In the genomic region with DNA sequence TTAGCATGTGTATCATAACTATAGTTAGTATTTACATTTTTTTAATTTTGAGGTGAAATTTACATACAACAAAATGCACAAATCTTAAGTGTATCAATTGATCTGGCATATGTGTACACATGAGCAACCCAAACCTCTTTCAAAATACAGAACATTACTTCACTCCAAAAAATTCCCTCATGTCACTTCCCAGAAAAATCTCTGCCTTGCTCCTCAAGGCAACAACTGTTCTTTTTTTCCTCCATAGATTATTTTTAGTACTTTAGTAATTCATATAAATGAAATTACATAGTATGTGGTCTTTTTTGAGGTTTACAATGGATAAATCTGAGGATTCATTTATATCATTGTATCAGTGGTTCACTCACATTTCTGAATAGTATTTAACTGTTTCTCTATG, we compare ENCODE assay signal across 39 cellular contexts.
"Had no signal": no experiment of that assay in that cellular context is flagged by ENCODE, and none has a peak within 500 bp of the region (broad histone marks: within the 10 kb centered on the region; RNA-seq: fewer than 3 reads in every experiment).

No MANE protein-coding gene starts in this region.

- H3K9me3 ChIP-seq: adrenal gland, ascending aorta, body of pancreas, breast epithelium had no signal

- H3K27ac ChIP-seq: adrenal gland, ascending aorta, body of pancreas, brain microvascular endothelial cell, breast epithelium, cardiac muscle cell had no signal

- H3K27me3 Mint-ChIP-seq: activated naive CD8-positive, alpha-beta T cell treated with anti-CD3 and anti-CD28 coated beads for 36 hours had no signal

- H3K4me1 ChIP-seq: adrenal gland, ascending aorta, body of pancreas, breast epithelium had no signal

- H3K4me1 Mint-ChIP-seq: activated naive CD4-positive, alpha-beta T cell treated with anti-CD3 and anti-CD28 coated beads, Interleukin-2, amount 50 U/mL, for 24 hours; activated T-helper 17 cell treated with anti-CD3 and anti-CD28 coated beads, Interleukin-2, amount 50 U/mL, for 72 hours; central memory CD8-positive, alpha-beta T cell had no signal

- DNase-seq: activated effector memory CD4-positive, alpha-beta T cell treated with anti-CD3 and anti-CD28 coated beads, Interleukin-2, amount 50 U/mL, for 16 hours; activated effector memory CD4-positive, alpha-beta T cell treated with Interleukin-2 at 50 U/mL for 16 hours; activated gamma-delta T cell; activated gamma-delta T cell treated with Interleukin-2 at 50 U/mL for 16 hours; activated naive CD4-positive, alpha-beta T cell; activated naive CD4-positive, alpha-beta T cell treated with anti-CD3 and anti-CD28 coated beads for 36 hours; activated naive CD4-positive, alpha-beta T cell treated with anti-CD3 and anti-CD28 coated beads, Interleukin-2, amount 10 ng/mL, durations not matched to agents 7 days and 5 days; activated naive CD4-positive, alpha-beta T cell treated with anti-CD3 and anti-CD28 coated beads, Interleukin-2, amount 50 U/mL, for 16 hours; activated naive CD4-positive, alpha-beta T cell treated with Interleukin-2 at 50 U/mL for 16 hours; activated naive CD8-positive, alpha-beta T cell treated with anti-CD3 and anti-CD28 coated beads for 36 hours; activated naive CD8-positive, alpha-beta T cell treated with anti-CD3 and anti-CD28 coated beads, Interleukin-2, amount 10 ng/mL, durations not matched to agents 7 days and 5 days; activated naive CD8-positive, alpha-beta T cell treated with anti-CD3 and anti-CD28 coated beads, Interleukin-2, amount 50 U/mL, for 24 hours; activated T-cell treated with anti-CD3 and anti-CD28 coated beads for 4 hours; activated T-cell treated with anti-CD3 and anti-CD28 coated beads, Interleukin-2, amount 50 U/mL, for 1 hour; activated T-cell treated with anti-CD3 and anti-CD28 coated beads, Interleukin-2, amount 50 U/mL, for 24 hours; activated T-cell treated with anti-CD3 and anti-CD28 coated beads, Interleukin-2, amount 50 U/mL, for 4 hours; activated T-cell treated with anti-CD3 and anti-CD28 coated beads, Interleukin-2, amount 50 U/mL, for 48 hours; activated T-cell treated with anti-CD3 and anti-CD28 coated beads, Interleukin-2, amount 50 U/mL, for 72 hours; adrenal gland; amniotic stem cell; amygdala; anterior cingulate cortex; aorta; body of pancreas; brain microvascular endothelial cell; caudate nucleus; central memory CD4-positive, alpha-beta T cell; cerebellar nuclear complex had no signal

- H3K4me3 Mint-ChIP-seq: activated naive CD4-positive, alpha-beta T cell treated with anti-CD3 and anti-CD28 coated beads for 36 hours; activated naive CD4-positive, alpha-beta T cell treated with anti-CD3 and anti-CD28 coated beads, Interleukin-2, amount 10 ng/mL, durations not matched to agents 7 days and 5 days; activated naive CD4-positive, alpha-beta T cell treated with anti-CD3 and anti-CD28 coated beads, Interleukin-2, amount 50 U/mL, for 24 hours; activated naive CD8-positive, alpha-beta T cell; activated naive CD8-positive, alpha-beta T cell treated with anti-CD3 and anti-CD28 coated beads for 36 hours; activated naive CD8-positive, alpha-beta T cell treated with anti-CD3 and anti-CD28 coated beads, Interleukin-2, amount 10 ng/mL, durations not matched to agents 7 days and 5 days; activated naive CD8-positive, alpha-beta T cell treated with anti-CD3 and anti-CD28 coated beads, Interleukin-2, amount 50 U/mL, for 24 hours; activated T-cell treated with anti-CD3 and anti-CD28 coated beads, Interleukin-2, amount 50 U/mL, for 24 hours; activated T-cell treated with anti-CD3 and anti-CD28 coated beads, Interleukin-2, amount 50 U/mL, for 4 hours; activated T-cell treated with anti-CD3 and anti-CD28 coated beads, Interleukin-2, amount 50 U/mL, for 72 hours; activated T-helper 1 cell treated with anti-CD3 and anti-CD28 coated beads, Interleukin-12 subunit alpha, Interleukin-12 subunit beta, Interleukin-2, Interleukin-4 antibody, amounts not matched to agents 30 ng/mL and 10 ng/mL and 1 ng/mL, durations not matched to agents 14 hours and 24 hours and 36 hours; activated T-helper 17 cell treated with anti-CD3 and anti-CD28 coated beads, Interleukin-2, amount 50 U/mL, for 72 hours; brain; central memory CD8-positive, alpha-beta T cell had no signal

- ATAC-seq: activated naive CD4-positive, alpha-beta T cell treated with anti-CD3 and anti-CD28 coated beads, Interleukin-2, amount 50 U/mL, for 72 hours; activated naive CD8-positive, alpha-beta T cell treated with anti-CD3 and anti-CD28 coated beads, Interleukin-2, amount 50 U/mL, for 24 hours; activated T-cell treated with anti-CD3 and anti-CD28 coated beads, Interleukin-2, amount 50 U/mL, for 4 hours; activated T-cell treated with anti-CD3 and anti-CD28 coated beads, Interleukin-2, amount 50 U/mL, for 72 hours; activated T-helper 17 cell treated with anti-CD3 and anti-CD28 coated beads, Interleukin-2, amount 50 U/mL, for 72 hours; body of pancreas had no signal

- H3K36me3 Mint-ChIP-seq: activated naive CD4-positive, alpha-beta T cell treated with anti-CD3 and anti-CD28 coated beads, Interleukin-2, amount 10 ng/mL, durations not matched to agents 7 days and 5 days; activated naive CD4-positive, alpha-beta T cell treated with anti-CD3 and anti-CD28 coated beads, Interleukin-2, amount 50 U/mL, for 24 hours; activated naive CD4-positive, alpha-beta T cell treated with anti-CD3 and anti-CD28 coated beads, Interleukin-2, amount 50 U/mL, for 72 hours; activated naive CD8-positive, alpha-beta T cell; activated naive CD8-positive, alpha-beta T cell treated with anti-CD3 and anti-CD28 coated beads for 36 hours; activated naive CD8-positive, alpha-beta T cell treated with anti-CD3 and anti-CD28 coated beads, Interleukin-2, amount 10 ng/mL, durations not matched to agents 7 days and 5 days; brain had no signal

- H3K4me3 ChIP-seq: adrenal gland, ascending aorta, body of pancreas, breast epithelium, cardiac muscle cell had no signal

- H3K36me3 ChIP-seq: adrenal gland, ascending aorta, brain microvascular endothelial cell, breast epithelium, cardiac muscle cell had no signal

- H3K27ac Mint-ChIP-seq: activated naive CD4-positive, alpha-beta T cell treated with anti-CD3 and anti-CD28 coated beads for 36 hours; activated naive CD4-positive, alpha-beta T cell treated with anti-CD3 and anti-CD28 coated beads, Interleukin-2, amount 10 ng/mL, durations not matched to agents 7 days and 5 days; activated naive CD4-positive, alpha-beta T cell treated with anti-CD3 and anti-CD28 coated beads, Interleukin-2, amount 50 U/mL, for 24 hours; activated naive CD4-positive, alpha-beta T cell treated with anti-CD3 and anti-CD28 coated beads, Interleukin-2, amount 50 U/mL, for 72 hours; activated naive CD8-positive, alpha-beta T cell; activated naive CD8-positive, alpha-beta T cell treated with anti-CD3 and anti-CD28 coated beads for 36 hours; activated naive CD8-positive, alpha-beta T cell treated with anti-CD3 and anti-CD28 coated beads, Interleukin-2, amount 10 ng/mL, durations not matched to agents 7 days and 5 days; activated naive CD8-positive, alpha-beta T cell treated with anti-CD3 and anti-CD28 coated beads, Interleukin-2, amount 50 U/mL, for 24 hours; activated T-cell treated with anti-CD3 and anti-CD28 coated beads, Interleukin-2, amount 50 U/mL, for 24 hours; activated T-cell treated with anti-CD3 and anti-CD28 coated beads, Interleukin-2, amount 50 U/mL, for 72 hours; activated T-helper 1 cell treated with anti-CD3 and anti-CD28 coated beads, Interleukin-12 subunit alpha, Interleukin-12 subunit beta, Interleukin-2, Interleukin-4 antibody, amounts not matched to agents 30 ng/mL and 10 ng/mL and 1 ng/mL, durations not matched to agents 14 hours and 24 hours and 36 hours; activated T-helper 17 cell treated with anti-CD3 and anti-CD28 coated beads, Interleukin-2, amount 50 U/mL, for 72 hours; activated T-helper 2 cell treated with anti-CD3 and anti-CD28 coated beads, Interferon-gamma antibody, Interleukin-2, Interleukin-4, amounts not matched to agents 10 μg/mL and 5 μg/mL and 100 μg/mL, durations not matched to agents 14 hours and 24 hours and 36 hours; brain had no signal

- H3K9me3 Mint-ChIP-seq: activated naive CD4-positive, alpha-beta T cell treated with anti-CD3 and anti-CD28 coated beads for 36 hours; activated naive CD4-positive, alpha-beta T cell treated with anti-CD3 and anti-CD28 coated beads, Interleukin-2, amount 10 ng/mL, durations not matched to agents 7 days and 5 days; activated naive CD4-positive, alpha-beta T cell treated with anti-CD3 and anti-CD28 coated beads, Interleukin-2, amount 50 U/mL, for 24 hours; activated naive CD4-positive, alpha-beta T cell treated with anti-CD3 and anti-CD28 coated beads, Interleukin-2, amount 50 U/mL, for 72 hours; activated naive CD8-positive, alpha-beta T cell treated with anti-CD3 and anti-CD28 coated beads for 36 hours; activated naive CD8-positive, alpha-beta T cell treated with anti-CD3 and anti-CD28 coated beads, Interleukin-2, amount 10 ng/mL, durations not matched to agents 7 days and 5 days; activated naive CD8-positive, alpha-beta T cell treated with anti-CD3 and anti-CD28 coated beads, Interleukin-2, amount 50 U/mL, for 24 hours; activated T-cell treated with anti-CD3 and anti-CD28 coated beads, Interleukin-2, amount 50 U/mL, for 24 hours; activated T-cell treated with anti-CD3 and anti-CD28 coated beads, Interleukin-2, amount 50 U/mL, for 4 hours; activated T-cell treated with anti-CD3 and anti-CD28 coated beads, Interleukin-2, amount 50 U/mL, for 72 hours; activated T-helper 1 cell treated with anti-CD3 and anti-CD28 coated beads, Interleukin-12 subunit alpha, Interleukin-12 subunit beta, Interleukin-2, Interleukin-4 antibody, amounts not matched to agents 30 ng/mL and 10 ng/mL and 1 ng/mL, durations not matched to agents 14 hours and 24 hours and 36 hours; activated T-helper 17 cell treated with anti-CD3 and anti-CD28 coated beads, Interleukin-2, amount 50 U/mL, for 72 hours; activated T-helper 2 cell treated with anti-CD3 and anti-CD28 coated beads, Interferon-gamma antibody, Interleukin-2, Interleukin-4, amounts not matched to agents 10 μg/mL and 5 μg/mL and 100 μg/mL, durations not matched to agents 14 hours and 24 hours and 36 hours; brain; central memory CD8-positive, alpha-beta T cell had no signal

- H3K27me3 ChIP-seq: adrenal gland, ascending aorta, body of pancreas, brain microvascular endothelial cell, breast epithelium, cardiac muscle cell had no signal
